Comparison of ENCODE assay signal across 2 cellular contexts in genomic region chr9:17116400-17116837, GRCh38.
TF ChIP-seq lines count a peak whose summit lies in the region.

No MANE protein-coding gene starts in this region.

TF ChIP-seq in GM12878, 131 proteins besides CTCF, POLR2A, EP300 and RAD21:
- peak; percentile 12; the same call in 1 of the 2 replicates for TF ChIP-seq SMC3 (IDR thresholded peaks at IDR 0.05; ENCODE audit: borderline replicate concordance, low read length)
- TF ChIP-seq ZNF24 (IDR thresholded peaks at IDR 0.05) = no peak

TF ChIP-seq in HepG2, 621 proteins besides CTCF, POLR2A, EP300 and RAD21:
- no peak for TF ChIP-seq FLYWCH1 (CRISPR knock-in tag; IDR thresholded peaks at IDR 0.05)
- TF ChIP-seq TBX3 (IDR thresholded peaks at IDR 0.05; ENCODE audit: borderline replicate concordance) = no peak
- no peak for TF ChIP-seq TBL1XR1 (IDR thresholded peaks at IDR 0.05; ENCODE audit: borderline replicate concordance, low read length, partially characterized antibody)
- no peak for TF ChIP-seq ATAD3A (CRISPR knock-in tag; IDR thresholded peaks at IDR 0.05)
- no peak for TF ChIP-seq ZNF619 (CRISPR knock-in tag; IDR thresholded peaks at IDR 0.05)
- no peak for TF ChIP-seq FOXK1 (CRISPR knock-in tag; IDR thresholded peaks at IDR 0.05; ENCODE audit: borderline replicate concordance, low read depth)
- TF ChIP-seq MIXL1 (CRISPR knock-in tag; IDR thresholded peaks at IDR 0.05) = 0 out of 2 replicates have a peak, but pooled peaks have one; percentile 19
- TF ChIP-seq GABPA (IDR thresholded peaks at IDR 0.05; ENCODE audit: low read depth, low read length) = no peak
- TF ChIP-seq GABPA (CRISPR knock-in tag; IDR thresholded peaks at IDR 0.05; ENCODE audit: low read depth) = peak; percentile 15; the same call in 1 of the 2 replicates
- TF ChIP-seq ARID4A (CRISPR knock-in tag; IDR thresholded peaks at IDR 0.05; ENCODE audit: borderline replicate concordance) = no peak
- no peak for TF ChIP-seq HOXA5 (CRISPR knock-in tag; IDR thresholded peaks at IDR 0.05)
- no peak for TF ChIP-seq HMGXB3 (CRISPR knock-in tag; IDR thresholded peaks at IDR 0.05; ENCODE audit: borderline replicate concordance)
- peak; percentile 47 for TF ChIP-seq SMC3 (IDR thresholded peaks at IDR 0.05; ENCODE audit: low read length)
- no peak for TF ChIP-seq GMEB1 (CRISPR knock-in tag; IDR thresholded peaks at IDR 0.05; ENCODE audit: borderline replicate concordance)
- peak; percentile 48 for TF ChIP-seq STAG1 (CRISPR knock-in tag; IDR thresholded peaks at IDR 0.05)
- TF ChIP-seq ZNF34 (CRISPR knock-in tag; IDR thresholded peaks at IDR 0.05; ENCODE audit: borderline replicate concordance) = no peak
- TF ChIP-seq ZNF776 (CRISPR knock-in tag; IDR thresholded peaks at IDR 0.05) = no peak
- no peak for TF ChIP-seq KLF12 (CRISPR knock-in tag; IDR thresholded peaks at IDR 0.05; ENCODE audit: borderline replicate concordance)
